ENCODE assay signal across 14 cellular contexts in genomic region chr2:197613509-197613987, GRCh38.
DNase-seq lines count a peak whose midpoint lies in the region.
"Had no signal": no experiment of that assay in that cellular context is flagged by ENCODE, and none has a peak within 500 bp of the region (broad histone marks: within the 10 kb centered on the region; RNA-seq: fewer than 3 reads in every experiment).

No MANE protein-coding gene starts in this region.

- H3K27ac Mint-ChIP-seq in activated naive CD4-positive, alpha-beta T cell treated with anti-CD3 and anti-CD28 coated beads for 36 hours, result no peak overlapping the region

- intact Hi-C loops in activated naive CD4-positive, alpha-beta T cell treated with anti-CD3 and anti-CD28 coated beads for 36 hours (cut with micrococcal nuclease), result loop anchor here (10.0 kb wide), 1 partner anchor 229 kb away; no protein-coding TSS in a partner anchor

- no peaks in the 10 kb centered on the region for H3K36me3 Mint-ChIP-seq in activated naive CD4-positive, alpha-beta T cell treated with anti-CD3 and anti-CD28 coated beads for 36 hours (ENCODE audit: low read depth)
- H3K36me3 Mint-ChIP-seq: naive B cell had no signal

- H3K4me3 Mint-ChIP-seq in activated naive CD4-positive, alpha-beta T cell treated with anti-CD3 and anti-CD28 coated beads for 36 hours, result no peak overlapping the region
- H3K4me3 Mint-ChIP-seq: brain, naive B cell had no signal

- peak overlapping the region; percentile 53 for H3K27ac ChIP-seq in temporal lobe (ENCODE audit: low read depth, low read length)
- H3K27ac ChIP-seq: thyroid gland had no signal

- DNase-seq in NCI-H1417 (lab: John Stamatoyannopoulos, UW) (peak in 2 of 3 experiments; percentile 4 to 56), NCI-H1417 treated with DMSO at 0.1 percent for 48 hours (lab: John Stamatoyannopoulos, UW) (no peak), NCI-H748 (lab: John Stamatoyannopoulos, UW; ENCODE audit: unreplicated experiment) (peak; percentile 96), fibroblast of gingiva (ENCODE audit: low read depth) (peak; percentile 93), SK-N-DZ (ENCODE audit: low spot score) (no peak)
- no peak for DNase-seq in activated naive CD4-positive, alpha-beta T cell treated with anti-CD3 and anti-CD28 coated beads for 36 hours
- DNase-seq in activated CD4-positive, alpha-beta T cell treated with anti-CD3 and anti-CD28 coated beads for 48 hours, result no peak
- DNase-seq: DMS79 treated with DMSO at 0.1 percent for 48 hours; KG1; naive B cell; NK-92 treated with Interleukin-12 subunit alpha and Interleukin-12 subunit beta, amount 100 ng/mL, for 24 hours; thyroid gland had no signal

- no peaks in the 10 kb centered on the region for H3K9me3 Mint-ChIP-seq in activated naive CD4-positive, alpha-beta T cell treated with anti-CD3 and anti-CD28 coated beads for 36 hours

- peaks cover 11% of the 10 kb centered on the region for H3K4me1 Mint-ChIP-seq in activated naive CD4-positive, alpha-beta T cell treated with anti-CD3 and anti-CD28 coated beads for 36 hours (ENCODE audit: low read depth)
- H3K4me1 Mint-ChIP-seq: naive B cell had no signal

- CTCF ChIA-PET in activated naive CD4-positive, alpha-beta T cell treated with anti-CD3 and anti-CD28 coated beads for 36 hours (lab: Charles Lee), result no interaction called here

- H3K27me3 Mint-ChIP-seq in activated naive CD4-positive, alpha-beta T cell treated with anti-CD3 and anti-CD28 coated beads for 36 hours (ENCODE audit: low read depth), result no peaks in the 10 kb centered on the region

Comparison
In these comparisons a context has a peak if more than half of its experiments do, and no peak if none do; other contexts are left out.
1. DNase-seq: peak in NCI-H1417 (2 of 3), NCI-H748 (single experiment) and fibroblast of gingiva (single experiment); none in NCI-H1417 treated with DMSO at 0.1 percent for 48 hours (single experiment), SK-N-DZ (single experiment), activated naive CD4-positive, alpha-beta T cell treated with anti-CD3 and anti-CD28 coated beads for 36 hours (single experiment) and activated CD4-positive, alpha-beta T cell treated with anti-CD3 and anti-CD28 coated beads for 48 hours (single experiment).